2 cellular contexts compared by ENCODE assay signal in genomic region chr1:90561926-90562325, GRCh38.
A peak's percentile ranks its signal among the peaks of the same experiment; 100 is the strongest.
TF ChIP-seq lines count a peak whose summit lies in the region.

No MANE protein-coding gene starts in this region.

TF ChIP-seq in HepG2, 621 proteins besides CTCF, POLR2A, EP300 and RAD21:
- TF ChIP-seq DDIT3 (CRISPR knock-in tag; IDR thresholded peaks at IDR 0.05) (no peak), ZNF652 (CRISPR knock-in tag; IDR thresholded peaks at IDR 0.05; ENCODE audit: borderline replicate concordance, low read depth) (no peak), ZC3H4 (CRISPR knock-in tag; IDR thresholded peaks at IDR 0.05; ENCODE audit: borderline replicate concordance) (no peak), KAT8 (CRISPR knock-in tag; IDR thresholded peaks at IDR 0.05) (no peak), NR2C2 (CRISPR knock-in tag; IDR thresholded peaks at IDR 0.05; ENCODE audit: borderline replicate concordance) (no peak), MLLT10 (CRISPR knock-in tag; IDR thresholded peaks at IDR 0.05) (no peak), ZFY (CRISPR knock-in tag; IDR thresholded peaks at IDR 0.05) (no peak), NR3C1 (CRISPR knock-in tag; IDR thresholded peaks at IDR 0.05) (no peak), HDAC2 (CRISPR knock-in tag; IDR thresholded peaks at IDR 0.05) (no peak), CEBPB (IDR thresholded peaks at IDR 0.05; ENCODE audit: borderline replicate concordance, low read depth, low read length) (no peak), ELF3 (CRISPR knock-in tag; IDR thresholded peaks at IDR 0.05) (no peak), CEBPG (CRISPR knock-in tag; IDR thresholded peaks at IDR 0.05) (no peak), MED1 (CRISPR knock-in tag; IDR thresholded peaks at IDR 0.05) (no peak), LBX2 (CRISPR knock-in tag; IDR thresholded peaks at IDR 0.05; ENCODE audit: borderline replicate concordance) (no peak), BCLAF1 (IDR thresholded peaks at IDR 0.05) (no peak), MZF1 (CRISPR knock-in tag; IDR thresholded peaks at IDR 0.05; ENCODE audit: borderline replicate concordance) (no peak), ZSCAN25 (CRISPR knock-in tag; IDR thresholded peaks at IDR 0.05) (no peak), NR2F1 (CRISPR knock-in tag; IDR thresholded peaks at IDR 0.05) (no peak), ZNF44 (CRISPR knock-in tag; IDR thresholded peaks at IDR 0.05) (no peak)

TF ChIP-seq in H1, 55 proteins besides CTCF, POLR2A, EP300 and RAD21:
- no peak for TF ChIP-seq FOSL1 (IDR thresholded peaks at IDR 0.05; ENCODE audit: insufficient read depth, low read depth, low read length)
- TF ChIP-seq USF2 (IDR thresholded peaks at IDR 0.05; ENCODE audit: low read length): no peak
- TF ChIP-seq RXRA (IDR thresholded peaks at IDR 0.05; ENCODE audit: insufficient read depth, low read depth, low read length): 0 out of 2 replicates have a peak, but pooled peaks have one; percentile 72
- 0 out of 2 replicates have a peak, but pooled peaks have one; percentile 18 for TF ChIP-seq YY1 (IDR thresholded peaks at IDR 0.05; ENCODE audit: low read depth, low read length)
- TF ChIP-seq CBX8 (IDR thresholded peaks at IDR 0.05; ENCODE audit: borderline replicate concordance, low read depth, low read length): no peak
- peak; percentile 78 to 90; a peak in 2 of 4 replicates for TF ChIP-seq HDAC2 (IDR thresholded peaks at IDR 0.05; ENCODE audit: borderline replicate concordance in 1 of 2, low read depth in 2 of 2, low read length in 2 of 2)
- no peak for TF ChIP-seq SRF (IDR thresholded peaks at IDR 0.05; ENCODE audit: low read depth, low read length)
- peak; percentile 42 for TF ChIP-seq TEAD4 (IDR thresholded peaks at IDR 0.05; ENCODE audit: low read depth, low read length)
- no peak for TF ChIP-seq GABPA (IDR thresholded peaks at IDR 0.05; ENCODE audit: borderline replicate concordance, insufficient read depth, low read length)
- TF ChIP-seq POU5F1 (IDR thresholded peaks at IDR 0.05; ENCODE audit: low read depth, low read length): peak; percentile 95
- TF ChIP-seq EZH2 (IDR thresholded peaks at IDR 0.05; ENCODE audit: low read depth, low read length, severe bottlenecking): no peak
- no peak for TF ChIP-seq BRCA1 (IDR thresholded peaks at IDR 0.05; ENCODE audit: low read depth, low read length)
- TF ChIP-seq RFX5 (IDR thresholded peaks at IDR 0.05; ENCODE audit: borderline replicate concordance, low read depth, low read length): no peak
- no peak for TF ChIP-seq TAF7 (optimal IDR thresholded peaks at IDR 0.05; ENCODE audit: borderline replicate concordance, low read depth, low read length)
- TF ChIP-seq MAX (IDR thresholded peaks at IDR 0.05): peak; percentile 32; the same call in 1 of the 2 replicates
- 0 out of 2 replicates have a peak, but pooled peaks have one; percentile 17 for TF ChIP-seq CREB1 (IDR thresholded peaks at IDR 0.05)
- TF ChIP-seq SUZ12 (IDR thresholded peaks at IDR 0.05; ENCODE audit: low read length): no peak
- peak; percentile 72 for TF ChIP-seq CHD7 (IDR thresholded peaks at IDR 0.05; ENCODE audit: insufficient replicate concordance, low read length)
- peak; percentile 85; the same call in 1 of the 2 replicates for TF ChIP-seq TCF12 (IDR thresholded peaks at IDR 0.05; ENCODE audit: low read depth, low read length)
- no peak for TF ChIP-seq POLR2AphosphoS5 (IDR thresholded peaks at IDR 0.05; ENCODE audit: low read depth, low read length)
- peak; percentile 97 for TF ChIP-seq NANOG (IDR thresholded peaks at IDR 0.05; ENCODE audit: insufficient read depth, low read depth, low read length, poor library complexity, severe bottlenecking)
- peak; percentile 66; the same call in 1 of the 2 replicates for TF ChIP-seq SP1 (IDR thresholded peaks at IDR 0.05; ENCODE audit: low read depth, low read length)
- 0 out of 2 replicates have a peak, but pooled peaks have one; percentile 30 for TF ChIP-seq CHD2 (IDR thresholded peaks at IDR 0.05; ENCODE audit: low read length)
- no peak for TF ChIP-seq BACH1 (IDR thresholded peaks at IDR 0.05; ENCODE audit: low read length)
- no peak for TF ChIP-seq JUN (IDR thresholded peaks at IDR 0.05; ENCODE audit: low read depth, low read length)
- TF ChIP-seq EGR1 (IDR thresholded peaks at IDR 0.05; ENCODE audit: borderline replicate concordance, low read depth, low read length): no peak
- no peak for TF ChIP-seq KDM4A (IDR thresholded peaks at IDR 0.05; ENCODE audit: low read depth, low read length, severe bottlenecking)
- TF ChIP-seq CTBP2 (IDR thresholded peaks at IDR 0.05; ENCODE audit: borderline replicate concordance, insufficient read depth, insufficient read length, low read length): no peak
- TF ChIP-seq BCL11A (IDR thresholded peaks at IDR 0.05; ENCODE audit: low read depth in 2 of 2, low read length in 2 of 2): peak in 1 of 2 experiments; percentile 66
- no peak for TF ChIP-seq TBP (IDR thresholded peaks at IDR 0.05; ENCODE audit: low read depth, low read length)
